Comparison of ENCODE assay signal across 9 cellular contexts in genomic region chr4:147822128-147822527, GRCh38.
DNase-seq lines count a peak whose midpoint lies in the region; ATAC-seq and TF ChIP-seq lines count a peak whose summit lies in the region.
"Had no signal": no experiment of that assay in that cellular context is flagged by ENCODE, and none has a peak within 500 bp of the region (broad histone marks: within the 10 kb centered on the region; RNA-seq: fewer than 3 reads in every experiment).

No MANE protein-coding gene starts in this region.

- H3K4me3 Mint-ChIP-seq in HFFc6, result no peak overlapping the region
- no peak overlapping the region for H3K4me3 Mint-ChIP-seq in effector memory CD8-positive, alpha-beta T cell

- H3K4me3 ChIP-seq in adipocyte (ENCODE audit: low read length) (no peak overlapping the region), right atrium auricular region (no peak overlapping the region), subcutaneous abdominal adipose tissue (ENCODE audit: low read depth in 1 of 5, low read length in 5 of 5) (no peak overlapping the region)

- ATAC-seq in effector memory CD8-positive, alpha-beta T cell (replicated peaks), result no peak

- 0 out of 2 replicates have a peak overlapping the region, but pooled peaks have one; percentile 8 for H3K27ac Mint-ChIP-seq in HFFc6
- peak overlapping the region in 1 of 2 donors; percentile 6 for H3K27ac Mint-ChIP-seq in effector memory CD8-positive, alpha-beta T cell

- H3K4me1 Mint-ChIP-seq in HFFc6 (ENCODE audit: low read depth), result peaks cover 60% of the 10 kb centered on the region
- peaks cover 12 to 23% of the 10 kb centered on the region in 2 donors for H3K4me1 Mint-ChIP-seq in effector memory CD8-positive, alpha-beta T cell (ENCODE audit: low read depth in 2 of 2)

- H3K9ac ChIP-seq in adipocyte (ENCODE audit: low read length) (no peak overlapping the region), subcutaneous abdominal adipose tissue (ENCODE audit: low read length in 5 of 5) (no peak overlapping the region)

- H3K36me3 ChIP-seq in adipocyte (ENCODE audit: control insufficient read depth, insufficient read depth, low read length, severe bottlenecking) (peaks cover 6% of the 10 kb centered on the region), right atrium auricular region (peaks cover 11% of the 10 kb centered on the region), subcutaneous abdominal adipose tissue (ENCODE audit: control insufficient read depth in 5 of 5, insufficient read depth in 5 of 5, low read length in 5 of 5) (peaks cover 0 to 11% (median 0%) of the 10 kb centered on the region in 5 donors)

- H3K9me3 ChIP-seq in adipocyte (ENCODE audit: control insufficient read depth, low read length), result no peaks in the 10 kb centered on the region
- no peaks in the 10 kb centered on the region for H3K9me3 ChIP-seq in right atrium auricular region
- no peaks in the 10 kb centered on the region for H3K9me3 ChIP-seq in subcutaneous abdominal adipose tissue (ENCODE audit: control insufficient read depth in 5 of 5, low read length in 5 of 5)

- peaks cover 4% of the 10 kb centered on the region for H3K27me3 Mint-ChIP-seq in HFFc6 (ENCODE audit: insufficient read depth)
- H3K27me3 Mint-ChIP-seq in effector memory CD8-positive, alpha-beta T cell, result no peaks in the 10 kb centered on the region

- H3K27me3 ChIP-seq in adipocyte (replicated peaks; ENCODE audit: control insufficient read depth, insufficient read depth, low read length) (no peaks in the 10 kb centered on the region), right atrium auricular region (no peaks in the 10 kb centered on the region), subcutaneous abdominal adipose tissue (ENCODE audit: control insufficient read depth in 5 of 5, insufficient read depth in 4 of 5, low read length in 5 of 5) (no peaks in the 10 kb centered on the region)

- H3K4me1 ChIP-seq in adipocyte (ENCODE audit: control insufficient read depth, insufficient read depth, low read length) (peaks cover 27% of the 10 kb centered on the region), right atrium auricular region (peaks cover 0 to 77% of the 10 kb centered on the region in 2 donors), subcutaneous abdominal adipose tissue (ENCODE audit: control insufficient read depth in 5 of 5, insufficient read depth in 5 of 5, low read length in 5 of 5) (peaks cover 6 to 37% (median 24%) of the 10 kb centered on the region in 5 donors)

- H3K27ac ChIP-seq in right atrium auricular region, result peak overlapping the region; percentile 73 to 92
- H3K27ac ChIP-seq in subcutaneous abdominal adipose tissue (ENCODE audit: low read depth, low read length), result peak overlapping the region; percentile 21

- peaks cover 28% of the 10 kb centered on the region for H3K36me3 Mint-ChIP-seq in HFFc6 (ENCODE audit: low read depth)
- H3K36me3 Mint-ChIP-seq in effector memory CD8-positive, alpha-beta T cell (ENCODE audit: insufficient read depth), result peaks cover 3% of the 10 kb centered on the region

- H3K9me3 Mint-ChIP-seq in HFFc6, result no peaks in the 10 kb centered on the region
- H3K9me3 Mint-ChIP-seq in effector memory CD8-positive, alpha-beta T cell, result no peaks in the 10 kb centered on the region

- no peak for TF ChIP-seq CTCF in HFFc6 (IDR thresholded peaks at IDR 0.05)
- no peak for TF ChIP-seq CTCF in right atrium auricular region (IDR thresholded peaks at IDR 0.05)

- no peak for DNase-seq in HFFc6
- DNase-seq in adipocyte (ENCODE audit: low read depth), result peak; percentile 88
- DNase-seq in right atrium auricular region (ENCODE audit: low spot score), result peak; percentile 90
- no peak for DNase-seq in NCI-H510A (lab: John Stamatoyannopoulos, UW)
- DNase-seq in effector memory CD8-positive, alpha-beta T cell, result no peak
- no peak for DNase-seq in COLO829 (ENCODE audit: low spot score)
- DNase-seq in stimulated activated CD4-positive, alpha-beta T cell treated with anti-CD3 and anti-CD28 coated beads, Interleukin-4, amount 100 ng/mL, for 4 hours, result no peak
- DNase-seq: midbrain had no signal

Comparison
In these comparisons a context has a peak if more than half of its experiments do, and no peak if none do; other contexts are left out.
1. DNase-seq: peak in adipocyte (single experiment) and right atrium auricular region (single experiment); none in HFFc6 (single experiment), NCI-H510A (single experiment), effector memory CD8-positive, alpha-beta T cell (0 of 3), COLO829 (single experiment) and stimulated activated CD4-positive, alpha-beta T cell treated with anti-CD3 and anti-CD28 coated beads, Interleukin-4, amount 100 ng/mL, for 4 hours (0 of 2).